In genomic region chr3:188948658-188949400, GRCh38 we compare ENCODE assay signal across 8 cellular contexts.
DNase-seq lines count a peak whose midpoint lies in the region; ATAC-seq and FAIRE-seq lines count a peak whose summit lies in the region.

No MANE protein-coding gene starts in this region.

- FAIRE-seq in small intestine (lab: Jason Lieb, UNC): no peak

- H3K4me3 ChIP-seq in adipocyte (ENCODE audit: low read length) (peak overlapping the region; percentile 75), iPS-18a (ENCODE audit: low read length) (peak overlapping the region; percentile 77), small intestine (ENCODE audit: low read depth in 1 of 2, low read length in 2 of 2) (no peak overlapping the region)

- WGBS in small intestine, 3 donors: 61 to 72% (median 61%) methylated on average over 6 of the region's 6 CpGs

- H3K27ac Mint-ChIP-seq in activated naive CD4-positive, alpha-beta T cell treated with anti-CD3 and anti-CD28 coated beads, Interleukin-2, amount 50 U/mL, for 24 hours: no peak overlapping the region

- peaks cover 6% of the 10 kb centered on the region for H3K27me3 Mint-ChIP-seq in activated naive CD4-positive, alpha-beta T cell treated with anti-CD3 and anti-CD28 coated beads, Interleukin-2, amount 50 U/mL, for 24 hours

- H3K4me3 Mint-ChIP-seq in activated naive CD4-positive, alpha-beta T cell treated with anti-CD3 and anti-CD28 coated beads, Interleukin-2, amount 50 U/mL, for 24 hours: peak overlapping the region; percentile 3

- H3K9me3 ChIP-seq in adipocyte (ENCODE audit: control insufficient read depth, low read length): no peaks in the 10 kb centered on the region
- no peaks in the 10 kb centered on the region for H3K9me3 ChIP-seq in iPS-18a (ENCODE audit: control insufficient read depth, low read depth, low read length)
- H3K9me3 ChIP-seq in small intestine (ENCODE audit: control insufficient read depth, low read depth): no peaks in the 10 kb centered on the region

- H3K4me1 ChIP-seq in adipocyte (ENCODE audit: control insufficient read depth, insufficient read depth, low read length): peaks cover 73% of the 10 kb centered on the region
- H3K4me1 ChIP-seq in iPS-18a (ENCODE audit: control insufficient read depth, low read depth, low read length): peaks cover 16% of the 10 kb centered on the region
- H3K4me1 ChIP-seq in small intestine (ENCODE audit: control insufficient read depth in 2 of 2, insufficient read depth in 1 of 2, low read depth in 1 of 2, low read length in 1 of 2): peaks cover 0 to 16% of the 10 kb centered on the region in 2 donors

- ATAC-seq in HG03565 (IDR thresholded peaks at IDR 0.05; ENCODE audit: unreplicated experiment): no peak

- DNase-seq in activated naive CD4-positive, alpha-beta T cell treated with anti-CD3 and anti-CD28 coated beads, Interleukin-2, amount 50 U/mL, for 16 hours: no peak
- DNase-seq in adipocyte (ENCODE audit: low read depth): peak; percentile 86
- DNase-seq in small intestine: peak; percentile 35
- no peak for DNase-seq in NCI-H345 (lab: John Stamatoyannopoulos, UW)
- no peak for DNase-seq in SHP77 treated with DMSO at 0.1 percent for 48 hours (lab: John Stamatoyannopoulos, UW)

- H3K36me3 ChIP-seq in adipocyte (ENCODE audit: control insufficient read depth, insufficient read depth, low read length, severe bottlenecking) (no peaks in the 10 kb centered on the region), iPS-18a (ENCODE audit: control insufficient read depth, low read depth, low read length) (no peaks in the 10 kb centered on the region), small intestine (ENCODE audit: control insufficient read depth in 2 of 2, insufficient read depth in 2 of 2, low read length in 2 of 2) (no peaks in the 10 kb centered on the region)

- no peaks in the 10 kb centered on the region for H3K36me3 Mint-ChIP-seq in activated naive CD4-positive, alpha-beta T cell treated with anti-CD3 and anti-CD28 coated beads, Interleukin-2, amount 50 U/mL, for 24 hours

- peaks cover 16% of the 10 kb centered on the region for H3K4me1 Mint-ChIP-seq in activated naive CD4-positive, alpha-beta T cell treated with anti-CD3 and anti-CD28 coated beads, Interleukin-2, amount 50 U/mL, for 24 hours

- no peak overlapping the region for H3K27ac ChIP-seq in iPS-18a (ENCODE audit: low read length)
- peak overlapping the region; percentile 78 to 96 for H3K27ac ChIP-seq in small intestine (ENCODE audit: low read depth in 1 of 2, low read length in 1 of 2)

- peak overlapping the region; percentile 96 for H3K9ac ChIP-seq in adipocyte (ENCODE audit: low read length)
- H3K9ac ChIP-seq in iPS-18a (ENCODE audit: low read length): peak overlapping the region; percentile 66

- no peaks in the 10 kb centered on the region for H3K27me3 ChIP-seq in adipocyte (replicated peaks; ENCODE audit: control insufficient read depth, insufficient read depth, low read length)
- H3K27me3 ChIP-seq in iPS-18a (ENCODE audit: control insufficient read depth, insufficient read depth, low read length): peaks cover 9% of the 10 kb centered on the region
- H3K27me3 ChIP-seq in small intestine (ENCODE audit: control insufficient read depth in 2 of 2, insufficient read depth in 2 of 2, low read length in 2 of 2): no peaks in the 10 kb centered on the region

- H3K9me3 Mint-ChIP-seq in activated naive CD4-positive, alpha-beta T cell treated with anti-CD3 and anti-CD28 coated beads, Interleukin-2, amount 50 U/mL, for 24 hours: peaks cover 6% of the 10 kb centered on the region

Comparison
In these comparisons a context has a peak if more than half of its experiments do, and no peak if none do; other contexts are left out.
1. DNase-seq: peak in adipocyte (single experiment) and small intestine (single experiment); none in activated naive CD4-positive, alpha-beta T cell treated with anti-CD3 and anti-CD28 coated beads, Interleukin-2, amount 50 U/mL, for 16 hours (single experiment), NCI-H345 (single experiment) and SHP77 treated with DMSO at 0.1 percent for 48 hours (single experiment).
2. H3K4me3 ChIP-seq: peak in adipocyte (single experiment) and iPS-18a (single experiment); none in small intestine (0 of 2).